In genomic region chr17:78597923-78598545, GRCh38 we compare ENCODE assay signal across 13 cellular contexts. TPM values are rescaled to one million over a fixed set of nuclear protein-coding genes. Genes with fewer than 3 reads are reported as not detected.
DNase-seq lines count a peak whose midpoint lies in the region; ATAC-seq, FAIRE-seq and TF ChIP-seq lines count a peak whose summit lies in the region.
"Had no signal": no experiment of that assay in that cellular context is flagged by ENCODE, and none has a peak within 500 bp of the region (broad histone marks: within the 10 kb centered on the region; RNA-seq: fewer than 3 reads in every experiment).

No MANE protein-coding gene starts in this region.

- DNase-seq in CD1c-positive myeloid dendritic cell (ENCODE audit: extremely low spot score) (peak; percentile 52), chondrocyte (ENCODE audit: low spot score) (peak; percentile 13), omental fat pad (ENCODE audit: low spot score) (no peak), HT-29 (ENCODE audit: low spot score) (no peak), GM12891 (ENCODE audit: insufficient read length, low spot score) (no peak), caudate nucleus (lab: John Stamatoyannopoulos, UW) (no peak)
- DNase-seq: DMS153, NCI-H1105 treated with DMSO at 0.1 percent for 48 hours, NCI-H446 treated with DMSO at 0.1 percent for 48 hours had no signal

- no peaks in the 10 kb centered on the region for H3K36me3 ChIP-seq in Loucy (ENCODE audit: insufficient read depth, low read length)

- FAIRE-seq in GM12891 (lab: Jason Lieb, UNC) = no peak

- peaks cover 79% of the 10 kb centered on the region for H3K4me1 Mint-ChIP-seq in chondrocyte (ENCODE audit: low read depth)

- H3K4me1 ChIP-seq in Loucy (ENCODE audit: insufficient read depth, low read length, poor library complexity, severe bottlenecking) = peaks cover 29% of the 10 kb centered on the region

- ATAC-seq in omental fat pad (ENCODE audit: low FRiP score) (peak; percentile 34), HG03097 (IDR thresholded peaks at IDR 0.05; ENCODE audit: low FRiP score, unreplicated experiment) (no peak)

- no peak overlapping the region for H2AFZ ChIP-seq in Loucy (ENCODE audit: low read length)

- H3K9ac ChIP-seq in Loucy (ENCODE audit: low read depth, low read length, poor library complexity, severe bottlenecking) = no peak overlapping the region

- no peaks in the 10 kb centered on the region for H4K20me1 ChIP-seq in Loucy (ENCODE audit: insufficient read depth, low read length, poor library complexity, severe bottlenecking)

- H3K4me3 ChIP-seq in Loucy (ENCODE audit: low read length, poor library complexity, severe bottlenecking) = no peak overlapping the region

- H3F3A ChIP-seq in Loucy (ENCODE audit: low read depth) = no peaks in the 10 kb centered on the region

- no peaks in the 10 kb centered on the region for H3K9me3 ChIP-seq in Loucy (ENCODE audit: insufficient read depth, low read depth, low read length)

- H3K4me2 ChIP-seq in Loucy (ENCODE audit: low read depth, low read length, poor library complexity, severe bottlenecking) = peak overlapping the region; percentile 15

- peaks cover 3% of the 10 kb centered on the region for H3K36me3 Mint-ChIP-seq in chondrocyte (ENCODE audit: low read depth)

- H3K9me3 Mint-ChIP-seq in chondrocyte (ENCODE audit: low read depth) = peaks cover 5% of the 10 kb centered on the region

- no peak for TF ChIP-seq CTCF in Loucy (conservative IDR thresholded peaks at IDR 0.05; ENCODE audit: low read length)
- no peak for TF ChIP-seq CTCF in chondrocyte (IDR thresholded peaks at IDR 0.05)
- TF ChIP-seq CTCF in omental fat pad (IDR thresholded peaks at IDR 0.05) = no peak

- no peaks in the 10 kb centered on the region for H3K27me3 ChIP-seq in Loucy (ENCODE audit: insufficient read depth, low read length, poor library complexity, severe bottlenecking)

- no peak for TF ChIP-seq POLR2A in GM12891 (IDR thresholded peaks at IDR 0.05; ENCODE audit: low read depth, low read length)

- H3K9me2 ChIP-seq in Loucy (replicated peaks; ENCODE audit: low read depth, low read length) = no peaks in the 10 kb centered on the region

- H3K79me2 ChIP-seq in Loucy (ENCODE audit: insufficient read depth, low read length) = no peaks in the 10 kb centered on the region

- no peak overlapping the region for H3K27ac ChIP-seq in caudate nucleus (ENCODE audit: low read depth, low read length)
- H3K27ac ChIP-seq: HL-60 had no signal

- no peaks in the 10 kb centered on the region for H3K27me3 Mint-ChIP-seq in chondrocyte (ENCODE audit: low read depth)

- H3K27ac Mint-ChIP-seq in chondrocyte (ENCODE audit: unreplicated experiment) = peak overlapping the region; percentile 69

- H3K4me3 Mint-ChIP-seq in chondrocyte (ENCODE audit: unreplicated experiment) = no peak overlapping the region

TF ChIP-seq in GM12891, 5 proteins besides CTCF, POLR2A, EP300 and RAD21:
- no peak for TF ChIP-seq POLR2AphosphoS5 (IDR thresholded peaks at IDR 0.05; ENCODE audit: low read depth, low read length)
- no peak for TF ChIP-seq POU2F2 (IDR thresholded peaks at IDR 0.05; ENCODE audit: low read depth, low read length)
- TF ChIP-seq PAX5 (IDR thresholded peaks at IDR 0.05; ENCODE audit: insufficient read depth, low read length, severe bottlenecking) = no peak
- TF ChIP-seq TAF1 (IDR thresholded peaks at IDR 0.05; ENCODE audit: low read depth, low read length) = no peak
- TF ChIP-seq SPI1 (IDR thresholded peaks at IDR 0.05; ENCODE audit: low read depth, low read length) = no peak

RNA-seq across cellular contexts. Expression of gene DNAH17, which starts 20.8 kb away (rescaled TPM):
- total RNA-seq in chondrocyte (0.26 to 0.42 TPM (median 0.34 TPM) in 3 replicates), omental fat pad (1 to 10 TPM in 1 of 4 donors, under 1 TPM in 3; 0.24 to 1.4 (median 0.34) TPM)
- not detected in 2 replicates for total RNA-seq in HT-29 (2014; rRNA removed; shearing (Covaris generic))
- 3.0 TPM for polyA plus RNA-seq in GM12891 (2012; ENCODE audit: low read depth, missing spikeins)
- polyA plus RNA-seq: aorta had no signal

Comparison
In these comparisons a context has a peak if more than half of its experiments do, and no peak if none do; other contexts are left out.
1. DNase-seq: peak in CD1c-positive myeloid dendritic cell (single experiment) and chondrocyte (single experiment); none in omental fat pad (single experiment), HT-29 (single experiment), GM12891 (single experiment) and caudate nucleus (0 of 61).